ENCODE assay signal across 1 cellular context in genomic region chr3:57083266-57083995, GRCh38. TPM values are rescaled to one million over a fixed set of nuclear protein-coding genes. Genes with fewer than 3 reads are reported as not detected.
"Had no signal": no experiment of that assay in that cellular context is flagged by ENCODE, and none has a peak within 500 bp of the region (broad histone marks: within the 10 kb centered on the region; RNA-seq: fewer than 3 reads in every experiment).

No MANE protein-coding gene starts in this region.

RNA-seq across cellular contexts. Expression of gene SPATA12, which starts 23.0 kb away (rescaled TPM):
- total RNA-seq: NCI-H460 had no signal
